ENCODE assay signal across 10 cellular contexts in genomic region chr7:66739477-66739876, GRCh38. TPM values are rescaled to one million over a fixed set of nuclear protein-coding genes. Genes with fewer than 3 reads are reported as not detected.
DNase-seq lines count a peak whose midpoint lies in the region; ATAC-seq, FAIRE-seq and TF ChIP-seq lines count a peak whose summit lies in the region.
"Had no signal": no experiment of that assay in that cellular context is flagged by ENCODE, and none has a peak within 500 bp of the region (broad histone marks: within the 10 kb centered on the region; RNA-seq: fewer than 3 reads in every experiment).

No MANE protein-coding gene starts in this region.

- TF ChIP-seq CTCF in keratinocyte (optimal IDR thresholded peaks at IDR 0.05 in 1 of 3, IDR thresholded peaks at IDR 0.05 in 1 of 3, conservative IDR thresholded peaks at IDR 0.05 in 1 of 3; ENCODE audit: extremely low read depth in 1 of 3, insufficient read depth in 2 of 3, low read length in 3 of 3) (no peak), thoracic aorta (IDR thresholded peaks at IDR 0.05) (no peak)

- no peak for TF ChIP-seq POLR2A in GM12892 (IDR thresholded peaks at IDR 0.05; ENCODE audit: low read depth, low read length)

- peak overlapping the region; percentile 89 for H3K4me2 ChIP-seq in keratinocyte (ENCODE audit: control insufficient read depth, extremely low read depth, insufficient read depth, low read depth, low read length)

- H3K4me3 Mint-ChIP-seq in activated CD4-positive, alpha-beta T cell treated with anti-CD3 and anti-CD28 coated beads, Interleukin-2, amount 10 ng/mL, durations not matched to agents 24 days and 14 days, result peak overlapping the region; percentile 97
- peak overlapping the region; percentile 93 for H3K4me3 Mint-ChIP-seq in activated T-helper 17 cell treated with anti-CD3 and anti-CD28 coated beads, Interleukin-2, amount 50 U/mL, for 72 hours

- H3K9ac ChIP-seq in keratinocyte (ENCODE audit: control insufficient read depth, extremely low read depth, insufficient read depth, low read length), result peak overlapping the region; percentile 91

- no peaks in the 10 kb centered on the region for H3K27me3 Mint-ChIP-seq in activated CD4-positive, alpha-beta T cell treated with anti-CD3 and anti-CD28 coated beads, Interleukin-2, amount 10 ng/mL, durations not matched to agents 24 days and 14 days
- no peaks in the 10 kb centered on the region for H3K27me3 Mint-ChIP-seq in activated T-helper 17 cell treated with anti-CD3 and anti-CD28 coated beads, Interleukin-2, amount 50 U/mL, for 72 hours

- H3K4me1 Mint-ChIP-seq in activated CD4-positive, alpha-beta T cell treated with anti-CD3 and anti-CD28 coated beads, Interleukin-2, amount 10 ng/mL, durations not matched to agents 24 days and 14 days, result peaks cover 24% of the 10 kb centered on the region
- peaks cover 20% of the 10 kb centered on the region for H3K4me1 Mint-ChIP-seq in activated T-helper 17 cell treated with anti-CD3 and anti-CD28 coated beads, Interleukin-2, amount 50 U/mL, for 72 hours

- FAIRE-seq in keratinocyte (lab: Jason Lieb, UNC) (no peak), GM12892 (lab: Jason Lieb, UNC) (no peak)

- H3K4me3 ChIP-seq in keratinocyte (ENCODE audit: control insufficient read depth in 2 of 3, extremely low read depth in 1 of 3, insufficient read depth in 2 of 3, low read depth in 1 of 3, low read length in 3 of 3) (peak overlapping the region; percentile 82 to 97 (median 85)), thoracic aorta (peak overlapping the region; percentile 78)

- H3K27me3 ChIP-seq in keratinocyte (ENCODE audit: control insufficient read depth, extremely low read depth, insufficient read depth, low read length), result no peaks in the 10 kb centered on the region
- H3K27me3 ChIP-seq in thoracic aorta (replicated peaks; ENCODE audit: insufficient read depth), result no peaks in the 10 kb centered on the region

- H3K27ac ChIP-seq in keratinocyte (ENCODE audit: control insufficient read depth, insufficient read depth, low read length), result peak overlapping the region; percentile 87
- H3K27ac ChIP-seq in thoracic aorta, result peak overlapping the region; percentile 89 to 99

- intact Hi-C loops in activated CD4-positive, alpha-beta T cell treated with anti-CD3 and anti-CD28 coated beads, Interleukin-2, amount 10 ng/mL, durations not matched to agents 24 days and 14 days (cut with micrococcal nuclease), result no loop called here

- H3K79me2 ChIP-seq in keratinocyte (ENCODE audit: control insufficient read depth, insufficient read depth, low read length), result peaks cover 53% of the 10 kb centered on the region

- H3K4me1 ChIP-seq in keratinocyte (ENCODE audit: control insufficient read depth, extremely low read depth, insufficient read depth, low read length) (peaks cover 12% of the 10 kb centered on the region), thoracic aorta (ENCODE audit: control insufficient read depth in 1 of 2, low read depth in 2 of 2) (peaks cover 0 to 30% of the 10 kb centered on the region in 2 donors)

- H3K9me3 ChIP-seq in keratinocyte (ENCODE audit: control insufficient read depth, low read depth, low read length), result no peaks in the 10 kb centered on the region
- H3K9me3 ChIP-seq in thoracic aorta, result peaks cover 4% of the 10 kb centered on the region

- no peaks in the 10 kb centered on the region for H4K20me1 ChIP-seq in keratinocyte (ENCODE audit: control insufficient read depth, extremely low read depth, insufficient read depth, low read length)

- peak overlapping the region; percentile 97 for H3K27ac Mint-ChIP-seq in activated CD4-positive, alpha-beta T cell treated with anti-CD3 and anti-CD28 coated beads, Interleukin-2, amount 10 ng/mL, durations not matched to agents 24 days and 14 days
- peak overlapping the region; percentile 93 for H3K27ac Mint-ChIP-seq in activated T-helper 17 cell treated with anti-CD3 and anti-CD28 coated beads, Interleukin-2, amount 50 U/mL, for 72 hours

- H3K36me3 Mint-ChIP-seq in activated CD4-positive, alpha-beta T cell treated with anti-CD3 and anti-CD28 coated beads, Interleukin-2, amount 10 ng/mL, durations not matched to agents 24 days and 14 days (ENCODE audit: low read depth), result peaks cover 32% of the 10 kb centered on the region
- peaks cover 31% of the 10 kb centered on the region for H3K36me3 Mint-ChIP-seq in activated T-helper 17 cell treated with anti-CD3 and anti-CD28 coated beads, Interleukin-2, amount 50 U/mL, for 72 hours (ENCODE audit: low read depth)

- no peaks in the 10 kb centered on the region for H3K9me1 ChIP-seq in keratinocyte (ENCODE audit: control insufficient read depth, extremely low read depth, insufficient read depth, low read length)

- dilution Hi-C loops in keratinocyte (cut with MboI; ENCODE audit: extremely low pct_ligation_motif_present, low sequenced_read_pairs), result no loop called here

- peaks cover 2 to 12% of the 10 kb centered on the region in 2 experiments for H3K36me3 ChIP-seq in keratinocyte (ENCODE audit: control insufficient read depth in 2 of 2, extremely low read depth in 1 of 2, insufficient read depth in 2 of 2, low read length in 2 of 2)
- peaks cover 7% of the 10 kb centered on the region for H3K36me3 ChIP-seq in thoracic aorta

- no peak for DNase-seq in activated CD4-positive, alpha-beta T cell treated with anti-CD3 and anti-CD28 coated beads, Interleukin-2, amount 10 ng/mL, durations not matched to agents 24 days and 14 days
- DNase-seq in activated CD4-positive, alpha-beta T cell treated with anti-CD3 and anti-CD28 coated beads for 1 hour, result no peak
- DNase-seq in keratinocyte (ENCODE audit: low read depth, low spot score), result no peak
- DNase-seq in thoracic aorta (ENCODE audit: low spot score), result no peak
- DNase-seq in amygdala (lab: John Stamatoyannopoulos, UW), result no peak
- no peak for DNase-seq in GM12892 (ENCODE audit: insufficient read length)
- no peak for DNase-seq in activated CD8-positive, alpha-beta memory T cell treated with anti-CD3 and anti-CD28 coated beads, Interleukin-2, amount 50 U/mL, for 4 hours
- DNase-seq: foreskin melanocyte, NCI-H1092 treated with DMSO at 0.1 percent for 48 hours had no signal

- peaks cover 9% of the 10 kb centered on the region for H3K9me3 Mint-ChIP-seq in activated CD4-positive, alpha-beta T cell treated with anti-CD3 and anti-CD28 coated beads, Interleukin-2, amount 10 ng/mL, durations not matched to agents 24 days and 14 days
- no peaks in the 10 kb centered on the region for H3K9me3 Mint-ChIP-seq in activated T-helper 17 cell treated with anti-CD3 and anti-CD28 coated beads, Interleukin-2, amount 50 U/mL, for 72 hours

- ATAC-seq in activated T-helper 17 cell treated with anti-CD3 and anti-CD28 coated beads, Interleukin-2, amount 50 U/mL, for 72 hours (replicated peaks), result no peak
- no peak for ATAC-seq in thoracic aorta (ENCODE audit: insufficient number of reproducible peaks, low FRiP score, low read depth)

- no peak overlapping the region for H2AFZ ChIP-seq in keratinocyte (ENCODE audit: control insufficient read depth, low read length)

RNA-seq across cellular contexts. Expression of gene RABGEF1, which starts 1.1 kb away (rescaled TPM):
- total RNA-seq in activated CD4-positive, alpha-beta T cell treated with anti-CD3 and anti-CD28 coated beads, Interleukin-2, amount 10 ng/mL, durations not matched to agents 24 days and 14 days, result 23.6 and 23.8 TPM in 2 replicates
- 10 to 100 TPM; 24.5 to 37.4 TPM for total RNA-seq in activated T-helper 17 cell treated with anti-CD3 and anti-CD28 coated beads, Interleukin-2, amount 50 U/mL, for 72 hours
- polyA plus RNA-seq in keratinocyte, result 49.9 to 68.0 TPM (median 58.2 TPM) in 3 replicates
- 99.1 TPM for polyA plus RNA-seq in keratinocyte (2011; ENCODE audit: low read depth)
- 34.0 and 50.5 TPM in 2 replicates for polyA plus RNA-seq in keratinocyte (2011; cell fraction: cytosol; rRNA removed)
- 90.2 and 102 TPM in 2 replicates for polyA plus RNA-seq in keratinocyte (2011; cell fraction: nucleus; rRNA removed)
- 31.2 and 57.9 TPM in 2 replicates for polyA plus RNA-seq in keratinocyte (2012; ENCODE audit: low replicate concordance)
- polyA minus RNA-seq in keratinocyte, result 62.8 to 69.6 TPM (median 63.4 TPM) in 3 replicates
- 28.0 TPM for polyA minus RNA-seq in keratinocyte (2011; cell fraction: cytosol; rRNA and poly(A)+ RNA removed)
- polyA minus RNA-seq in keratinocyte (2011; cell fraction: nucleus; rRNA and poly(A)+ RNA removed), result 40.2 and 71.9 TPM in 2 replicates
- total RNA-seq in thoracic aorta, result 10 to 100 TPM; 34.9 to 42.0 TPM
- 24.2 TPM for polyA plus RNA-seq in GM12892 (2012; ENCODE audit: missing spikeins)
